ENCODE assay signal across 8 cellular contexts in the genomic region with DNA sequence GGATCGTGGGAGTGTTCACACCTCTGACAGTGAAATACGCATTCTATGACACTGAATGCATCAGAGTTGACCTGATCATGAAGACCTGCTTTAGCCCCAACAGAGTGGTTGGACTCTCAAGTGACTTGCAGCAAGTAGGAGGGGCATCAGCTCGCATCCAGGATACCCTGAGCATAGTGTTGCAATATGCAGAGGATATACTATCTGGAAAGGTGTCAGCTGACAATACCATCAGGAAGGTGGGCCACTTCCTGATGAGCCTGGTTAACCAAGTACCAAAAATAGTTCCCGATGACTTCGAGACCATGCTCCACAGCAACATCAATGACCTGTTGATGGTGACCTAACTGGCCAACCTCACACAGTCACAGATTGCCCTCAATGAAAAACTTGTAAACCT.
DNase-seq lines count a peak whose midpoint lies in the region; ATAC-seq and TF ChIP-seq lines count a peak whose summit lies in the region.
"Not testable (repeated sequence)": the region's sequence is repeated elsewhere in the genome, so short reads cannot be mapped to it uniquely, and the experiment has no call there.

No MANE protein-coding gene starts in this region.

- H3K9me3 ChIP-seq in endodermal cell (ENCODE audit: control insufficient read depth, low read length) (peaks cover 72% of the 10 kb centered on the region), lower lobe of right lung (peaks cover 32% of the 10 kb centered on the region), psoas muscle (peaks cover 10% of the 10 kb centered on the region), upper lobe of right lung (peaks cover 16% of the 10 kb centered on the region)

- not testable (repeated sequence) for H3K4me1 Mint-ChIP-seq in GM23338; activated T-helper 17 cell treated with anti-CD3 and anti-CD28 coated beads, Interleukin-2, amount 50 U/mL, for 72 hours; endodermal cell

- H3K4me1 ChIP-seq in GM23338 (ENCODE audit: insufficient read depth); endodermal cell (ENCODE audit: control insufficient read depth, insufficient read depth, low read length); lower lobe of right lung; psoas muscle; upper lobe of right lung: not testable (repeated sequence)

- not testable (repeated sequence) for H3K9me2 ChIP-seq in GM23338 (ENCODE audit: insufficient read depth)

- intact Hi-C loops in left ventricle myocardium superior (cut with micrococcal nuclease); lower lobe of right lung (cut with DNase I); psoas muscle (cut with DNase I); upper lobe of right lung (cut with DNase I): not testable (repeated sequence)

- H4K20me1 ChIP-seq in GM23338 (replicated peaks; ENCODE audit: insufficient read depth): not testable (repeated sequence)

- H3K27me3 Mint-ChIP-seq in GM23338 (ENCODE audit: insufficient read depth, low read depth, poor library complexity): peaks cover 21% of the 10 kb centered on the region
- H3K27me3 Mint-ChIP-seq in activated T-helper 17 cell treated with anti-CD3 and anti-CD28 coated beads, Interleukin-2, amount 50 U/mL, for 72 hours; endodermal cell (ENCODE audit: insufficient read depth): not testable (repeated sequence)

- DNase-seq in AG20443 (ENCODE audit: low spot score) (peak; percentile 11), endodermal cell (peak; percentile 44)
- not testable (repeated sequence) for DNase-seq in GM23338 (ENCODE audit: low spot score); left ventricle myocardium superior; lower lobe of right lung; psoas muscle; upper lobe of right lung

- ATAC-seq in GM23338: not testable (repeated sequence)
- ATAC-seq in activated T-helper 17 cell treated with anti-CD3 and anti-CD28 coated beads, Interleukin-2, amount 50 U/mL, for 72 hours (replicated peaks): peak; percentile 9
- ATAC-seq in left ventricle myocardium superior (peak; percentile 13), lower lobe of right lung (peak; percentile 8 to 21), psoas muscle (peak in 3 of 4 donors; percentile 10 to 23 (median 13)), upper lobe of right lung (peak; percentile 36)

- H3K36me3 ChIP-seq in GM23338 (ENCODE audit: insufficient read depth): peaks cover 53% of the 10 kb centered on the region
- H3K36me3 ChIP-seq in endodermal cell (ENCODE audit: control insufficient read depth, insufficient read depth, low read length); lower lobe of right lung; psoas muscle (ENCODE audit: insufficient read depth in 1 of 2, low read depth in 1 of 2); upper lobe of right lung: not testable (repeated sequence)

- not testable (repeated sequence) for H3K27ac ChIP-seq in GM23338 (ENCODE audit: low read depth); endodermal cell (ENCODE audit: low read depth, low read length); lower lobe of right lung; psoas muscle; upper lobe of right lung

- H3K9ac ChIP-seq in endodermal cell (ENCODE audit: extremely low read depth, low read length, poor library complexity, severe bottlenecking): not testable (repeated sequence)

- not testable (repeated sequence) for H3K27ac Mint-ChIP-seq in GM23338; activated T-helper 17 cell treated with anti-CD3 and anti-CD28 coated beads, Interleukin-2, amount 50 U/mL, for 72 hours; endodermal cell

- H3K27me3 ChIP-seq in GM23338 (ENCODE audit: insufficient read depth); endodermal cell (ENCODE audit: control insufficient read depth, insufficient read depth, low read length, poor library complexity, severe bottlenecking); lower lobe of right lung (ENCODE audit: low read depth); psoas muscle (ENCODE audit: insufficient read depth in 3 of 3, low read length in 2 of 3); upper lobe of right lung: not testable (repeated sequence)

- H3K9me3 Mint-ChIP-seq in GM23338: peaks cover 92% of the 10 kb centered on the region
- H3K9me3 Mint-ChIP-seq in activated T-helper 17 cell treated with anti-CD3 and anti-CD28 coated beads, Interleukin-2, amount 50 U/mL, for 72 hours: peaks cover 47% of the 10 kb centered on the region
- peaks cover 82% of the 10 kb centered on the region for H3K9me3 Mint-ChIP-seq in endodermal cell

- not testable (repeated sequence) for H3K4me3 Mint-ChIP-seq in GM23338; activated T-helper 17 cell treated with anti-CD3 and anti-CD28 coated beads, Interleukin-2, amount 50 U/mL, for 72 hours; endodermal cell

- H3F3A ChIP-seq in GM23338 (replicated peaks; ENCODE audit: low read depth): not testable (repeated sequence)

- H2AFZ ChIP-seq in GM23338: not testable (repeated sequence)

- not testable (repeated sequence) for H3K4me2 ChIP-seq in GM23338

- H3K4me3 ChIP-seq in GM23338 (peak overlapping the region; percentile 26; the same call in 1 of the 2 replicates), endodermal cell (ENCODE audit: low read length) (peak overlapping the region; percentile 30)
- H3K4me3 ChIP-seq in lower lobe of right lung, psoas muscle, upper lobe of right lung: not testable (repeated sequence)

- H3K36me3 Mint-ChIP-seq in GM23338 (ENCODE audit: low read depth): peaks cover 72% of the 10 kb centered on the region
- H3K36me3 Mint-ChIP-seq in activated T-helper 17 cell treated with anti-CD3 and anti-CD28 coated beads, Interleukin-2, amount 50 U/mL, for 72 hours (ENCODE audit: low read depth): not testable (repeated sequence)
- H3K36me3 Mint-ChIP-seq in endodermal cell (ENCODE audit: low read depth): peaks cover 20% of the 10 kb centered on the region

- not testable (repeated sequence) for H3K79me2 ChIP-seq in GM23338 (replicated peaks; ENCODE audit: insufficient read depth)

- 79 to 80% methylated on average over 5 of the region's 5 CpGs for whole genome bisulfite sequencing in endodermal cell (ENCODE audit: insufficient coverage in 1 of 2, insufficient read length in 1 of 2), 2 experiments
- WGBS in psoas muscle, 3 donors: 71 to 73% (median 72%) methylated on average over 5 of the region's 5 CpGs

- TF ChIP-seq CTCF in GM23338 (conservative IDR thresholded peaks at IDR 0.05; ENCODE audit: low read depth in 2 of 2); endodermal cell (conservative IDR thresholded peaks at IDR 0.05); lower lobe of right lung (IDR thresholded peaks at IDR 0.05); psoas muscle (IDR thresholded peaks at IDR 0.05); upper lobe of right lung (IDR thresholded peaks at IDR 0.05): not testable (repeated sequence)
